Comparison of ENCODE assay signal across 8 cellular contexts in genomic region chr12:58540480-58541299, GRCh38.
DNase-seq lines count a peak whose midpoint lies in the region; ATAC-seq lines count a peak whose summit lies in the region.

No MANE protein-coding gene starts in this region.

- POLR2A ChIA-PET in activated CD4-positive, alpha-beta memory T cell treated with anti-CD3 and anti-CD28 coated beads, Interleukin-2, amount 10 ng/mL, durations not matched to agents 7 days and 5 days (lab: Charles Lee): no interaction called here

- no peaks in the 10 kb centered on the region for H3K27me3 Mint-ChIP-seq in activated CD4-positive, alpha-beta memory T cell treated with anti-CD3 and anti-CD28 coated beads, Interleukin-2, amount 10 ng/mL, durations not matched to agents 7 days and 5 days

- H3K4me1 Mint-ChIP-seq in activated CD4-positive, alpha-beta memory T cell treated with anti-CD3 and anti-CD28 coated beads, Interleukin-2, amount 10 ng/mL, durations not matched to agents 7 days and 5 days: no peaks in the 10 kb centered on the region

- DNase-seq in stimulated activated CD4-positive, alpha-beta T cell treated with anti-CD3 and anti-CD28 coated beads, Interleukin-4, amount 100 ng/mL, for 48 hours (ENCODE audit: low read depth in 2 of 2): peak; percentile 1 to 11
- no peak for DNase-seq in stimulated activated CD4-positive, alpha-beta T cell treated with anti-CD3 and anti-CD28 coated beads, Interleukin-4, amount 100 ng/mL, for 1 hour
- DNase-seq in NCI-H2196 treated with DMSO at 0.1 percent for 48 hours (lab: John Stamatoyannopoulos, UW; ENCODE audit: unreplicated experiment) (peak; percentile 61), Right ventricle myocardium inferior (ENCODE audit: missing footprints) (peak; percentile 75), posterior vena cava (ENCODE audit: low spot score) (peak; percentile 91)
- peak; percentile 20 for DNase-seq in activated CD4-positive, alpha-beta memory T cell treated with anti-CD3 and anti-CD28 coated beads, Interleukin-2, amount 10 ng/mL, durations not matched to agents 7 days and 5 days

- no peak overlapping the region for H3K27ac Mint-ChIP-seq in activated CD4-positive, alpha-beta memory T cell treated with anti-CD3 and anti-CD28 coated beads, Interleukin-2, amount 10 ng/mL, durations not matched to agents 7 days and 5 days

- no peak overlapping the region for H3K4me3 Mint-ChIP-seq in activated CD4-positive, alpha-beta memory T cell treated with anti-CD3 and anti-CD28 coated beads, Interleukin-2, amount 10 ng/mL, durations not matched to agents 7 days and 5 days

- H3K9me3 Mint-ChIP-seq in activated CD4-positive, alpha-beta memory T cell treated with anti-CD3 and anti-CD28 coated beads, Interleukin-2, amount 10 ng/mL, durations not matched to agents 7 days and 5 days: no peaks in the 10 kb centered on the region

- no peaks in the 10 kb centered on the region for H3K36me3 Mint-ChIP-seq in activated CD4-positive, alpha-beta memory T cell treated with anti-CD3 and anti-CD28 coated beads, Interleukin-2, amount 10 ng/mL, durations not matched to agents 7 days and 5 days (ENCODE audit: low read depth)

- intact Hi-C loops in Right ventricle myocardium inferior (cut with DNase I): loop anchor here (5.0 kb wide), 1 partner anchor 547 kb away; no protein-coding TSS in a partner anchor
- intact Hi-C loops in posterior vena cava (cut with DNase I): no loop called here

- CTCF ChIA-PET in activated CD4-positive, alpha-beta memory T cell treated with anti-CD3 and anti-CD28 coated beads, Interleukin-2, amount 10 ng/mL, durations not matched to agents 7 days and 5 days (lab: Charles Lee): interaction anchor here (0.7 to 1.3 kb wide), 3 partner anchors 13 to 611 kb away, joined by 3 to 4 read pairs (median 3); no protein-coding TSS in a partner anchor

- ATAC-seq in HG03097 (IDR thresholded peaks at IDR 0.05; ENCODE audit: low FRiP score, unreplicated experiment) (peak; percentile 86), Right ventricle myocardium inferior (peak; percentile 90), HG03378 (IDR thresholded peaks at IDR 0.05; ENCODE audit: unreplicated experiment) (no peak)
